13 cellular contexts compared by ENCODE assay signal in the genomic region with DNA sequence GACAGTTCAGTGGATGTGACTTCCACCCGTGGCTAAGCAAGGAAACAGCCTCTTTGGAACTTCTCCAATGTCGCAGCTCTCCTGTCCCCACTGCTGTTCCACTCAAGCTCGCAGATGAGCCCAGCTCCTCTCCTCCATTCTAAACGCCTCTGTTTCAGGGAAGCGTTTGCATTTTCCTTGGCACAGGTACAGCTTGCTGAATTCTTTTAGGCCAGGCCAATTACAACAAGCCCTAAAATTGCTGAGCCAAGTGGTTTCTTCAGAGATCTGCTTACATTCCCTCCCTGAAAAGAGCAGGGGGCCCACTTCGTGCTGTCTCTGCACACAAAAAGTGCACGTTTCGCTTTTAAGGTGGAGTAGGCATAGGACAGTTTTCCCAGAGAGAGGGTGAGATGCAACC.
DNase-seq lines count a peak whose midpoint lies in the region; ATAC-seq, FAIRE-seq and TF ChIP-seq lines count a peak whose summit lies in the region.
"Had no signal": no experiment of that assay in that cellular context is flagged by ENCODE, and none has a peak within 500 bp of the region (broad histone marks: within the 10 kb centered on the region; RNA-seq: fewer than 3 reads in every experiment).

No MANE protein-coding gene starts in this region.

- no peak for FAIRE-seq in kidney (lab: Jason Lieb, UNC)
- FAIRE-seq: GM12878, HTR-8/SVneo had no signal

- CTCF ChIA-PET in HEK293 (lab: Yijun Ruan, JAX): interaction anchor here (1.0 kb wide), 1 partner anchor 552 kb away, joined by 3 read pairs; no protein-coding TSS in a partner anchor

- no peak for TF ChIP-seq CTCF in HEK293 (tag by site-specific recombination; IDR thresholded peaks at IDR 0.05)
- TF ChIP-seq CTCF in kidney (IDR thresholded peaks at IDR 0.05; ENCODE audit: borderline replicate concordance, extremely low read depth, insufficient read depth): no peak

- ATAC-seq in HG02852 (IDR thresholded peaks at IDR 0.05; ENCODE audit: unreplicated experiment): no peak
- ATAC-seq: GM12878 had no signal

- POLR2A ChIA-PET in HEK293 (lab: Yijun Ruan, JAX): interaction anchor here (0.6 kb wide), 1 partner anchor 333 kb away, joined by 3 read pairs; no protein-coding TSS in a partner anchor

- H3K4me1 ChIP-seq in HEK293 (ENCODE audit: control insufficient read depth, insufficient read depth, low read length) (peaks cover 14% of the 10 kb centered on the region), kidney (ENCODE audit: control insufficient read depth in 1 of 2, insufficient read depth in 1 of 2, low read depth in 1 of 2, low read length in 2 of 2) (peaks cover 7 to 18% of the 10 kb centered on the region in 2 donors)

- peak overlapping the region; percentile 45; the same call in 1 of the 2 replicates for H3K27ac ChIP-seq in HEK293 (ENCODE audit: extremely low read depth, low read depth, low read length)
- H3K27ac ChIP-seq in substantia nigra (ENCODE audit: low read depth, low read length, poor library complexity, severe bottlenecking): peak overlapping the region; percentile 94
- H3K27ac ChIP-seq in kidney (ENCODE audit: low read depth in 2 of 2, low read length in 2 of 2): peak overlapping the region in 1 of 2 donors; percentile 71

- H3K36me3 ChIP-seq in HEK293 (ENCODE audit: control insufficient read depth in 2 of 2, insufficient read depth in 1 of 2, low read length in 2 of 2) (no peaks in the 10 kb centered on the region), kidney (ENCODE audit: control insufficient read depth in 1 of 2, insufficient read depth in 2 of 2, low read length in 2 of 2) (no peaks in the 10 kb centered on the region)

- H3K9me3 ChIP-seq in HEK293 (ENCODE audit: control insufficient read depth, insufficient read depth, low read depth, low read length) (no peaks in the 10 kb centered on the region), kidney (ENCODE audit: control insufficient read depth in 1 of 2, low read length in 2 of 2) (no peaks in the 10 kb centered on the region)

- no peak overlapping the region for H3K9ac ChIP-seq in kidney (ENCODE audit: low read length in 2 of 2)

- H3K4me3 ChIP-seq in HEK293 (ENCODE audit: low read depth, low read length) (no peak overlapping the region), kidney (ENCODE audit: low read length in 2 of 2) (no peak overlapping the region)
- H3K4me3 ChIP-seq: GM12878, skin epidermis had no signal

- DNase-seq in brain pericyte (ENCODE audit: low read depth, low spot score): peak; percentile 79
- peak; percentile 81 for DNase-seq in iris pigment epithelial cell (ENCODE audit: low read depth)
- peak in 2 of 49 donors; percentile 7 to 25 for DNase-seq in substantia nigra (lab: John Stamatoyannopoulos, UW)
- no peak for DNase-seq in NCI-H2196 treated with DMSO at 0.1 percent for 48 hours (lab: John Stamatoyannopoulos, UW; ENCODE audit: unreplicated experiment)
- DNase-seq in epidermal melanocyte (ENCODE audit: insufficient read length, low spot score): no peak
- no peak for DNase-seq in kidney
- DNase-seq: activated CD4-positive, alpha-beta T cell treated with anti-CD3 and anti-CD28 coated beads for 48 hours; NCI-H2107 had no signal

- intact Hi-C loops in kidney (cut with DNase I): no loop called here

TF ChIP-seq in HEK293, 187 proteins besides CTCF, POLR2A, EP300 and RAD21:
- TF ChIP-seq ZNF214 (tag by site-specific recombination; IDR thresholded peaks at IDR 0.05; ENCODE audit: borderline replicate concordance) (no peak), ZNF571 (tag by site-specific recombination; IDR thresholded peaks at IDR 0.05) (no peak), ZSCAN5A (tag by site-specific recombination; IDR thresholded peaks at IDR 0.05) (no peak), ZNF366 (tag by site-specific recombination; conservative IDR thresholded peaks at IDR 0.05) (no peak), ZFP69B (tag by site-specific recombination; IDR thresholded peaks at IDR 0.05) (peak; percentile 45; the same call in 1 of the 2 replicates), ZNF239 (tag by site-specific recombination; IDR thresholded peaks at IDR 0.05) (no peak), IKZF3 (tag by site-specific recombination; IDR thresholded peaks at IDR 0.05) (no peak)
- TF ChIP-seq, protein P1, sequence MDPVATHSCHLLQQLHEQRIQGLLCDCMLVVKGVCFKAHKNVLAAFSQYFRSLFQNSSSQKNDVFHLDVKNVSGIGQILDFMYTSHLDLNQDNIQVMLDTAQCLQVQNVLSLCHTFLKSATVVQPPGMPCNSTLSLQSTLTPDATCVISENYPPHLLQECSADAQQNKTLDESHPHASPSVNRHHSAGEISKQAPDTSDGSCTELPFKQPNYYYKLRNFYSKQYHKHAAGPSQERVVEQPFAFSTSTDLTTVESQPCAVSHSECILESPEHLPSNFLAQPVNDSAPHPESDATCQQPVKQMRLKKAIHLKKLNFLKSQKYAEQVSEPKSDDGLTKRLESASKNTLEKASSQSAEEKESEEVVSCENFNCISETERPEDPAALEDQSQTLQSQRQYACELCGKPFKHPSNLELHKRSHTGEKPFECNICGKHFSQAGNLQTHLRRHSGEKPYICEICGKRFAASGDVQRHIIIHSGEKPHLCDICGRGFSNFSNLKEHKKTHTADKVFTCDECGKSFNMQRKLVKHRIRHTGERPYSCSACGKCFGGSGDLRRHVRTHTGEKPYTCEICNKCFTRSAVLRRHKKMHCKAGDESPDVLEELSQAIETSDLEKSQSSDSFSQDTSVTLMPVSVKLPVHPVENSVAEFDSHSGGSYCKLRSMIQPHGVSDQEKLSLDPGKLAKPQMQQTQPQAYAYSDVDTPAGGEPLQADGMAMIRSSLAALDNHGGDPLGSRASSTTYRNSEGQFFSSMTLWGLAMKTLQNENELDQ (tag by site-specific recombination; IDR thresholded peaks at IDR 0.05; ENCODE audit: low read depth): no peak

Comparison
In these comparisons a context has a peak if more than half of its experiments do, and no peak if none do; other contexts are left out.
1. DNase-seq: peak in brain pericyte (single experiment) and iris pigment epithelial cell (single experiment); none in NCI-H2196 treated with DMSO at 0.1 percent for 48 hours (single experiment), epidermal melanocyte (single experiment) and kidney (single experiment).